Comparison of ENCODE assay signal across 1 cellular context in genomic region chr10:97081621-97082235, GRCh38.
TF ChIP-seq lines count a peak whose summit lies in the region.

No MANE protein-coding gene starts in this region.

TF ChIP-seq in HepG2, 621 proteins besides CTCF, POLR2A, EP300 and RAD21 (continued from another document and continues in another):
- TF ChIP-seq ZNF704 (CRISPR knock-in tag; IDR thresholded peaks at IDR 0.05; ENCODE audit: borderline replicate concordance), result peak; percentile 83; the same call in 1 of the 2 replicates
- no peak for TF ChIP-seq FOXA1 (IDR thresholded peaks at IDR 0.05)
- TF ChIP-seq FOXA1 (CRISPR knock-in tag; IDR thresholded peaks at IDR 0.05), result no peak
- TF ChIP-seq AGO2 (optimal IDR thresholded peaks at IDR 0.05; ENCODE audit: low read depth, low read length), result no peak
- peak; percentile 86 for TF ChIP-seq ZNF430 (CRISPR knock-in tag; IDR thresholded peaks at IDR 0.05)
- TF ChIP-seq CENPT (CRISPR knock-in tag; IDR thresholded peaks at IDR 0.05; ENCODE audit: low read depth), result 0 out of 2 replicates have a peak, but pooled peaks have one; percentile 62
- TF ChIP-seq ZNF432 (CRISPR knock-in tag; IDR thresholded peaks at IDR 0.05; ENCODE audit: borderline replicate concordance), result no peak
- TF ChIP-seq ATAD3A (CRISPR knock-in tag; IDR thresholded peaks at IDR 0.05), result 0 out of 2 replicates have a peak, but pooled peaks have one; percentile 90
- TF ChIP-seq TGIF2 (CRISPR knock-in tag; IDR thresholded peaks at IDR 0.05), result peak; percentile 97
- TF ChIP-seq ZFP36L1 (CRISPR knock-in tag; IDR thresholded peaks at IDR 0.05), result peak; percentile 80; the same call in 1 of the 2 replicates
- TF ChIP-seq SIN3B (IDR thresholded peaks at IDR 0.05; ENCODE audit: low read length), result no peak
- peak; percentile 82; the same call in 1 of the 2 replicates for TF ChIP-seq ZFYVE20 (CRISPR knock-in tag; IDR thresholded peaks at IDR 0.05; ENCODE audit: borderline replicate concordance, low read depth)
- no peak for TF ChIP-seq TARDBP (CRISPR knock-in tag; IDR thresholded peaks at IDR 0.05)
- no peak for TF ChIP-seq ZNF496 (CRISPR knock-in tag; IDR thresholded peaks at IDR 0.05; ENCODE audit: insufficient replicate concordance)
- no peak for TF ChIP-seq MTA1 (CRISPR knock-in tag; IDR thresholded peaks at IDR 0.05; ENCODE audit: borderline replicate concordance)
- TF ChIP-seq RBM22 (optimal IDR thresholded peaks at IDR 0.05; ENCODE audit: low read length), result no peak
- TF ChIP-seq PBX2 (CRISPR knock-in tag; IDR thresholded peaks at IDR 0.05), result no peak
- TF ChIP-seq TEAD3 (CRISPR knock-in tag; optimal IDR thresholded peaks at IDR 0.05; ENCODE audit: borderline replicate concordance), result peak; percentile 41
- TF ChIP-seq STAT5B (CRISPR knock-in tag; IDR thresholded peaks at IDR 0.05), result peak; percentile 97
- TF ChIP-seq ZNF484 (CRISPR knock-in tag; IDR thresholded peaks at IDR 0.05; ENCODE audit: borderline replicate concordance, low read depth), result no peak; the same call in 1 of the 2 replicates
- peak; percentile 86; the same call in 1 of the 2 replicates for TF ChIP-seq TOPORS (CRISPR knock-in tag; IDR thresholded peaks at IDR 0.05)
- no peak for TF ChIP-seq HNF1A (IDR thresholded peaks at IDR 0.05; ENCODE audit: low read depth)
- TF ChIP-seq HNF1A (CRISPR knock-in tag; IDR thresholded peaks at IDR 0.05; ENCODE audit: borderline replicate concordance), result no peak
- peak; percentile 73 for TF ChIP-seq ARID4A (CRISPR knock-in tag; IDR thresholded peaks at IDR 0.05; ENCODE audit: borderline replicate concordance)
- TF ChIP-seq XBP1 (CRISPR knock-in tag; IDR thresholded peaks at IDR 0.05), result peak; percentile 94
- TF ChIP-seq ZFP37 (CRISPR knock-in tag; IDR thresholded peaks at IDR 0.05; ENCODE audit: borderline replicate concordance), result peak; percentile 97
- no peak for TF ChIP-seq ARID2 (CRISPR knock-in tag; IDR thresholded peaks at IDR 0.05; ENCODE audit: borderline replicate concordance)
- peak; percentile 73; the same call in 1 of the 2 replicates for TF ChIP-seq ZNF44 (CRISPR knock-in tag; IDR thresholded peaks at IDR 0.05)
- TF ChIP-seq YY1 (IDR thresholded peaks at IDR 0.05; ENCODE audit: insufficient read depth, insufficient replicate concordance, low read depth, low read length), result peak; percentile 28
- TF ChIP-seq ZNF652 (CRISPR knock-in tag; IDR thresholded peaks at IDR 0.05; ENCODE audit: borderline replicate concordance, low read depth), result no peak
- TF ChIP-seq ZNF562 (CRISPR knock-in tag; IDR thresholded peaks at IDR 0.05; ENCODE audit: borderline replicate concordance), result no peak
- 0 out of 2 replicates have a peak, but pooled peaks have one; percentile 54 for TF ChIP-seq ZMAT5 (CRISPR knock-in tag; IDR thresholded peaks at IDR 0.05; ENCODE audit: borderline replicate concordance, low read depth)
- TF ChIP-seq MEF2D (CRISPR knock-in tag; IDR thresholded peaks at IDR 0.05), result peak; percentile 77; the same call in 1 of the 2 replicates
- TF ChIP-seq MYPOP (CRISPR knock-in tag; IDR thresholded peaks at IDR 0.05), result peak; percentile 66; the same call in 1 of the 2 replicates
- TF ChIP-seq SETDB1 (CRISPR knock-in tag; IDR thresholded peaks at IDR 0.05; ENCODE audit: borderline replicate concordance), result no peak
- peak; percentile 62; the same call in 1 of the 2 replicates for TF ChIP-seq ZNF740 (CRISPR knock-in tag; IDR thresholded peaks at IDR 0.05)
- no peak; the same call in 1 of the 2 replicates for TF ChIP-seq TP53 (CRISPR knock-in tag; conservative IDR thresholded peaks at IDR 0.05)
- TF ChIP-seq ZFX (CRISPR knock-in tag; IDR thresholded peaks at IDR 0.05; ENCODE audit: low read depth), result no peak
- TF ChIP-seq ZNF598 (CRISPR knock-in tag; IDR thresholded peaks at IDR 0.05; ENCODE audit: borderline replicate concordance), result peak; percentile 76; the same call in 1 of the 2 replicates
- peak; percentile 55; the same call in 1 of the 2 replicates for TF ChIP-seq MYC (CRISPR knock-in tag; IDR thresholded peaks at IDR 0.05; ENCODE audit: borderline replicate concordance)
- no peak for TF ChIP-seq ZNF282 (IDR thresholded peaks at IDR 0.05; ENCODE audit: partially characterized antibody)
- peak; percentile 95 for TF ChIP-seq TMF1 (CRISPR knock-in tag; IDR thresholded peaks at IDR 0.05; ENCODE audit: low read depth)
- 0 out of 2 replicates have a peak, but pooled peaks have one; percentile 22 for TF ChIP-seq HIC2 (CRISPR knock-in tag; IDR thresholded peaks at IDR 0.05; ENCODE audit: low read depth)
- peak; percentile 82 for TF ChIP-seq REPIN1 (CRISPR knock-in tag; IDR thresholded peaks at IDR 0.05; ENCODE audit: borderline replicate concordance, low read depth)
- no peak for TF ChIP-seq DMTF1 (CRISPR knock-in tag; IDR thresholded peaks at IDR 0.05)
- peak; percentile 88; the same call in 1 of the 2 replicates for TF ChIP-seq TIGD3 (CRISPR knock-in tag; IDR thresholded peaks at IDR 0.05; ENCODE audit: borderline replicate concordance)
